ENCODE assay signal across 11 cellular contexts in genomic region chr9:21688108-21689102, GRCh38.
DNase-seq lines count a peak whose midpoint lies in the region; ATAC-seq and TF ChIP-seq lines count a peak whose summit lies in the region.
"Had no signal": no experiment of that assay in that cellular context is flagged by ENCODE, and none has a peak within 500 bp of the region (broad histone marks: within the 10 kb centered on the region; RNA-seq: fewer than 3 reads in every experiment).

No MANE protein-coding gene starts in this region.

- no peak for DNase-seq in CD8-positive, alpha-beta T cell
- DNase-seq in MG63 = peak; percentile 100
- peak; percentile 42 for DNase-seq in cerebellar cortex (ENCODE audit: low spot score)
- DNase-seq in myocyte (ENCODE audit: low read depth) = peak; percentile 96
- no peak for DNase-seq in DMS79 (lab: John Stamatoyannopoulos, UW)
- DNase-seq: cerebellar nuclear complex, H9, NCI-H1105 had no signal

- intact Hi-C loops in CD8-positive, alpha-beta T cell (cut with DNase I, micrococcal nuclease) = no loop called here

- H3K27ac ChIP-seq in CD8-positive, alpha-beta T cell (ENCODE audit: low read depth, low read length) = no peak overlapping the region

- peak overlapping the region; percentile 71 for H3K4me3 Mint-ChIP-seq in CD8-positive, alpha-beta T cell
- H3K4me3 Mint-ChIP-seq: H9 had no signal

- no peaks in the 10 kb centered on the region for H3K4me1 ChIP-seq in CD8-positive, alpha-beta T cell (ENCODE audit: insufficient read depth, low read length)

- H3K9me3 ChIP-seq in CD8-positive, alpha-beta T cell (ENCODE audit: low read length) = no peaks in the 10 kb centered on the region
- H3K9me3 ChIP-seq in MG63 = no peaks in the 10 kb centered on the region

- no peak overlapping the region for H3K4me3 ChIP-seq in CD8-positive, alpha-beta T cell (ENCODE audit: low read depth, low read length)
- H3K4me3 ChIP-seq in MG63 = peak overlapping the region; percentile 35

- H3K27me3 ChIP-seq in CD8-positive, alpha-beta T cell (ENCODE audit: insufficient read depth, low read length) = no peaks in the 10 kb centered on the region
- H3K27me3 ChIP-seq in MG63 = no peaks in the 10 kb centered on the region

- H3K9me3 Mint-ChIP-seq in CD8-positive, alpha-beta T cell = no peaks in the 10 kb centered on the region
- H3K9me3 Mint-ChIP-seq: H9 had no signal

- ATAC-seq in CD8-positive, alpha-beta T cell = no peak
- ATAC-seq in GM18502 (IDR thresholded peaks at IDR 0.05; ENCODE audit: poor library complexity, unreplicated experiment) (no peak), HG02973 (IDR thresholded peaks at IDR 0.05; ENCODE audit: unreplicated experiment) (no peak), GM18873 (IDR thresholded peaks at IDR 0.05; ENCODE audit: low FRiP score, unreplicated experiment) (no peak)

- H3K4me1 Mint-ChIP-seq in CD8-positive, alpha-beta T cell (ENCODE audit: low read depth) = peaks cover 24% of the 10 kb centered on the region

- H3K36me3 Mint-ChIP-seq in CD8-positive, alpha-beta T cell = no peaks in the 10 kb centered on the region

- peak overlapping the region; percentile 2 for H3K27ac Mint-ChIP-seq in CD8-positive, alpha-beta T cell
- H3K27ac Mint-ChIP-seq: H9 had no signal

- no peak for TF ChIP-seq CTCF in CD8-positive, alpha-beta T cell (IDR thresholded peaks at IDR 0.05)

- CTCF ChIA-PET in CD8-positive, alpha-beta T cell (lab: Charles Lee) = interaction anchor here (0.6 to 1.0 kb wide), 2 partner anchors 21 to 130 kb away, joined by 3 read pairs; no protein-coding TSS in a partner anchor

- H3K36me3 ChIP-seq in CD8-positive, alpha-beta T cell (ENCODE audit: insufficient read depth, low read length) = no peaks in the 10 kb centered on the region
- H3K36me3 ChIP-seq in MG63 = no peaks in the 10 kb centered on the region

- POLR2A ChIA-PET in CD8-positive, alpha-beta T cell (lab: Charles Lee) = interaction anchor here (0.6 kb wide), 1 partner anchor 14 kb away, joined by 3 read pairs; no protein-coding TSS in a partner anchor

- H3K27me3 Mint-ChIP-seq in CD8-positive, alpha-beta T cell (ENCODE audit: low read depth) = no peaks in the 10 kb centered on the region

Comparison
In these comparisons a context has a peak if more than half of its experiments do, and no peak if none do; other contexts are left out.
1. DNase-seq: peak in MG63 (single experiment), cerebellar cortex (single experiment) and myocyte (single experiment); none in CD8-positive, alpha-beta T cell (0 of 7) and DMS79 (single experiment).